In the genomic region with DNA sequence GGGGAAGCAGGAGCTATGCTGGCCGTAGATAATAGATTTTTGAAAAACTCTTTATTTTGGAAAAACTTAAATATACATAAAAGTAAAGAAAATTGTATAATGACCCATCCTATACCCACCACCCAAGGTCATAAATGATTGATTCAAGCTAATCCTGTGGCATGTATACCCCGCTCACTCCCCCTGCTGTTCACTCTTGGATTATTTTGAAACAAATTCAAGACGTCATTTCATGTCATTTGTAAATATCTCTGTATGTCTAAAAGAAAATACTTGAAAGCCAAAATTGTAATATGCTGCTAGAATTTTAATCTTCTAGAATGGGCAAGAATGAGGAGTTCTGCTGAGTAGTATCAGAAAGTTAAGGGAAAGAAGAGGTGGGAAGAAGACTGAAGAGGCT, we compare ENCODE assay signal across 12 cellular contexts.
DNase-seq lines count a peak whose midpoint lies in the region; ATAC-seq, FAIRE-seq and TF ChIP-seq lines count a peak whose summit lies in the region.
"Had no signal": no experiment of that assay in that cellular context is flagged by ENCODE, and none has a peak within 500 bp of the region (broad histone marks: within the 10 kb centered on the region; RNA-seq: fewer than 3 reads in every experiment).

No MANE protein-coding gene starts in this region.

- CTCF ChIA-PET in BJ (lab: Yijun Ruan, JAX) = interaction anchor here (0.6 to 2.4 kb wide), 6 partner anchors 8 to 50 kb away, joined by 3 to 15 read pairs (median 4); no protein-coding TSS in a partner anchor

- in situ Hi-C loops in KBM-7 (cut with MboI; ENCODE audit: low pct_unique_long_range_greater_than_20kb, low sequenced_read_pairs) = no loop called here

- H3K27ac Mint-ChIP-seq in brain = peak overlapping the region in 1 of 5 experiments; percentile 6
- H3K27ac Mint-ChIP-seq: activated naive CD8-positive, alpha-beta T cell; T-cell had no signal

- peaks cover 0 to 1% (median 0%) of the 10 kb centered on the region in 5 experiments for H3K9me3 Mint-ChIP-seq in brain
- H3K9me3 Mint-ChIP-seq: T-cell had no signal

- H3K36me3 ChIP-seq in BJ (ENCODE audit: control insufficient read depth, insufficient read depth, low read length) (no peaks in the 10 kb centered on the region), right lobe of liver (no peaks in the 10 kb centered on the region)

- H3K4me3 ChIP-seq in BJ (ENCODE audit: low read depth, low read length) (no peak overlapping the region), right lobe of liver (no peak overlapping the region)

- H3K27ac ChIP-seq in right lobe of liver = no peak overlapping the region

- 32% methylated on average over 3 of the region's 3 CpGs for WGBS in right lobe of liver (ENCODE audit: insufficient coverage, low coverage, low lambda C conversion rate, missing lambda C conversion rate)

- no peak for FAIRE-seq in GM12892 (lab: Jason Lieb, UNC)
- FAIRE-seq: HTR-8/SVneo had no signal

- peaks cover 9% of the 10 kb centered on the region for H3K36me3 Mint-ChIP-seq in brain
- H3K36me3 Mint-ChIP-seq: activated naive CD8-positive, alpha-beta T cell; T-cell had no signal

- POLR2A ChIA-PET in BJ (lab: Charles Lee) = no interaction called here

- peak; percentile 44 for TF ChIP-seq CTCF in BJ (IDR thresholded peaks at IDR 0.05; ENCODE audit: insufficient read depth, low read depth, low read length)
- TF ChIP-seq CTCF in brain (conservative IDR thresholded peaks at IDR 0.05) = peak; percentile 62 to 67
- peak; percentile 33 to 40 (median 36) for TF ChIP-seq CTCF in right lobe of liver (IDR thresholded peaks at IDR 0.05)

- no peaks in the 10 kb centered on the region for H3K4me1 ChIP-seq in right lobe of liver

- TF ChIP-seq POLR2A in right lobe of liver (IDR thresholded peaks at IDR 0.05) (no peak), GM12892 (IDR thresholded peaks at IDR 0.05; ENCODE audit: low read depth, low read length) (no peak)

- no peaks in the 10 kb centered on the region for H3K27me3 ChIP-seq in BJ (ENCODE audit: control insufficient read depth, insufficient read depth, low read length)
- no peaks in the 10 kb centered on the region for H3K27me3 ChIP-seq in right lobe of liver

- H3K4me1 Mint-ChIP-seq in brain = peaks cover 54% of the 10 kb centered on the region
- H3K4me1 Mint-ChIP-seq: T-cell had no signal

- peak in 1 of 4 donors; percentile 34 for ATAC-seq in right lobe of liver
- ATAC-seq: T-cell had no signal

- intact Hi-C loops in right lobe of liver (cut with DNase I) = no loop called here

- peaks cover 2% of the 10 kb centered on the region for H3K27me3 Mint-ChIP-seq in brain

- DNase-seq in BJ (ENCODE audit: low read depth) = no peak
- peak; percentile 19 for DNase-seq in KBM-7
- no peak for DNase-seq in right lobe of liver
- no peak for DNase-seq in GM12892 (ENCODE audit: insufficient read length)
- no peak for DNase-seq in GOT3 (lab: John Stamatoyannopoulos, UW)
- DNase-seq in GF-D8 (lab: John Stamatoyannopoulos, UW) = no peak
- no peak for DNase-seq in stimulated activated CD4-positive, alpha-beta T cell treated with anti-CD3 and anti-CD28 coated beads, Interleukin-4, amount 100 ng/mL, for 1 hour
- DNase-seq: GDM1, T-cell had no signal

- no peak overlapping the region for H3K4me3 Mint-ChIP-seq in brain
- H3K4me3 Mint-ChIP-seq: activated naive CD8-positive, alpha-beta T cell; T-cell had no signal

- no peaks in the 10 kb centered on the region for H3K9me3 ChIP-seq in right lobe of liver
